Comparison of ENCODE assay signal across 1 cellular context in the genomic region with DNA sequence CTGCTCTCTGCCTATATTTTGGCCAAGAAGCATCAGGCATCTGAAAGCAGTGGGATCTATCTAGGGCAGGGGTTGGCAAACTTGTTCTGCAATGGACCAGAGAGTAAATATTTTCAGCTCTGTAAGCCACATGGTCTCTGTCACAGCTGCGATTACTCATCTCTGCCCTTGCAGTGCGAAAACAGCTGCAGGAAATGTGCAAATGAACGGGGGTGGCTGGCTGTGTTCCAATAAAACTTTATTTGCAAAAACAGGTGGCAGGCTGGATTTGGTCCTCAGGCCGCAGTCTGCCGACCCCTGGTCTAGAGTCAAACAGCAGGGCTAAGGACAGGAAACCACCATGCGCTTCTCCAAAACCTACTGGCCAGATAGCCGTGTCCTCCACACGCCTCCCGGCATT.
TF ChIP-seq lines count a peak whose summit lies in the region.

No MANE protein-coding gene starts in this region.

TF ChIP-seq in GM12878, 131 proteins besides CTCF, POLR2A, EP300 and RAD21 (continued from another document and continues in another):
- peak; percentile 70; the same call in 1 of the 2 replicates for TF ChIP-seq TARDBP (IDR thresholded peaks at IDR 0.05; ENCODE audit: borderline replicate concordance)
- TF ChIP-seq NR2F1 (conservative IDR thresholded peaks at IDR 0.05), result 0 out of 2 replicates have a peak, but pooled peaks have one; percentile 29
- TF ChIP-seq HCFC1 (IDR thresholded peaks at IDR 0.05; ENCODE audit: low read length), result no peak
- no peak for TF ChIP-seq NFXL1 (IDR thresholded peaks at IDR 0.05; ENCODE audit: borderline replicate concordance)
- peak; percentile 76 for TF ChIP-seq JUND (IDR thresholded peaks at IDR 0.05; ENCODE audit: low read depth, low read length)
- TF ChIP-seq CEBPB (IDR thresholded peaks at IDR 0.05; ENCODE audit: borderline replicate concordance in 1 of 2, low read depth in 2 of 2, low read length in 2 of 2), result no peak
- no peak for TF ChIP-seq PAX8 (IDR thresholded peaks at IDR 0.05)
- TF ChIP-seq, protein P1, sequence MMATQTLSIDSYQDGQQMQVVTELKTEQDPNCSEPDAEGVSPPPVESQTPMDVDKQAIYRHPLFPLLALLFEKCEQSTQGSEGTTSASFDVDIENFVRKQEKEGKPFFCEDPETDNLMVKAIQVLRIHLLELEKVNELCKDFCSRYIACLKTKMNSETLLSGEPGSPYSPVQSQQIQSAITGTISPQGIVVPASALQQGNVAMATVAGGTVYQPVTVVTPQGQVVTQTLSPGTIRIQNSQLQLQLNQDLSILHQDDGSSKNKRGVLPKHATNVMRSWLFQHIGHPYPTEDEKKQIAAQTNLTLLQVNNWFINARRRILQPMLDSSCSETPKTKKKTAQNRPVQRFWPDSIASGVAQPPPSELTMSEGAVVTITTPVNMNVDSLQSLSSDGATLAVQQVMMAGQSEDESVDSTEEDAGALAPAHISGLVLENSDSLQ (IDR thresholded peaks at IDR 0.05), result peak; percentile 37; the same call in 1 of the 2 replicates
- TF ChIP-seq ZNF217 (IDR thresholded peaks at IDR 0.05), result no peak
- TF ChIP-seq, protein P2, sequence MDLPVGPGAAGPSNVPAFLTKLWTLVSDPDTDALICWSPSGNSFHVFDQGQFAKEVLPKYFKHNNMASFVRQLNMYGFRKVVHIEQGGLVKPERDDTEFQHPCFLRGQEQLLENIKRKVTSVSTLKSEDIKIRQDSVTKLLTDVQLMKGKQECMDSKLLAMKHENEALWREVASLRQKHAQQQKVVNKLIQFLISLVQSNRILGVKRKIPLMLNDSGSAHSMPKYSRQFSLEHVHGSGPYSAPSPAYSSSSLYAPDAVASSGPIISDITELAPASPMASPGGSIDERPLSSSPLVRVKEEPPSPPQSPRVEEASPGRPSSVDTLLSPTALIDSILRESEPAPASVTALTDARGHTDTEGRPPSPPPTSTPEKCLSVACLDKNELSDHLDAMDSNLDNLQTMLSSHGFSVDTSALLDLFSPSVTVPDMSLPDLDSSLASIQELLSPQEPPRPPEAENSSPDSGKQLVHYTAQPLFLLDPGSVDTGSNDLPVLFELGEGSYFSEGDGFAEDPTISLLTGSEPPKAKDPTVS (IDR thresholded peaks at IDR 0.05; ENCODE audit: low read depth, low read length), result no peak
- no peak for TF ChIP-seq ZSCAN29 (IDR thresholded peaks at IDR 0.05)
- peak; percentile 30 for TF ChIP-seq RELA (IDR thresholded peaks at IDR 0.05; ENCODE audit: borderline replicate concordance, partially characterized antibody)
- no peak for TF ChIP-seq SMAD5 (IDR thresholded peaks at IDR 0.05; ENCODE audit: low read depth)
- TF ChIP-seq ZNF384 (IDR thresholded peaks at IDR 0.05; ENCODE audit: borderline replicate concordance, low read depth, low read length), result no peak
- TF ChIP-seq, protein P3, sequence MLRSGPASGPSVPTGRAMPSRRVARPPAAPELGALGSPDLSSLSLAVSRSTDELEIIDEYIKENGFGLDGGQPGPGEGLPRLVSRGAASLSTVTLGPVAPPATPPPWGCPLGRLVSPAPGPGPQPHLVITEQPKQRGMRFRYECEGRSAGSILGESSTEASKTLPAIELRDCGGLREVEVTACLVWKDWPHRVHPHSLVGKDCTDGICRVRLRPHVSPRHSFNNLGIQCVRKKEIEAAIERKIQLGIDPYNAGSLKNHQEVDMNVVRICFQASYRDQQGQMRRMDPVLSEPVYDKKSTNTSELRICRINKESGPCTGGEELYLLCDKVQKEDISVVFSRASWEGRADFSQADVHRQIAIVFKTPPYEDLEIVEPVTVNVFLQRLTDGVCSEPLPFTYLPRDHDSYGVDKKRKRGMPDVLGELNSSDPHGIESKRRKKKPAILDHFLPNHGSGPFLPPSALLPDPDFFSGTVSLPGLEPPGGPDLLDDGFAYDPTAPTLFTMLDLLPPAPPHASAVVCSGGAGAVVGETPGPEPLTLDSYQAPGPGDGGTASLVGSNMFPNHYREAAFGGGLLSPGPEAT (IDR thresholded peaks at IDR 0.05; ENCODE audit: low read depth), result peak; percentile 57; the same call in 1 of the 2 replicates
- TF ChIP-seq, protein P4, sequence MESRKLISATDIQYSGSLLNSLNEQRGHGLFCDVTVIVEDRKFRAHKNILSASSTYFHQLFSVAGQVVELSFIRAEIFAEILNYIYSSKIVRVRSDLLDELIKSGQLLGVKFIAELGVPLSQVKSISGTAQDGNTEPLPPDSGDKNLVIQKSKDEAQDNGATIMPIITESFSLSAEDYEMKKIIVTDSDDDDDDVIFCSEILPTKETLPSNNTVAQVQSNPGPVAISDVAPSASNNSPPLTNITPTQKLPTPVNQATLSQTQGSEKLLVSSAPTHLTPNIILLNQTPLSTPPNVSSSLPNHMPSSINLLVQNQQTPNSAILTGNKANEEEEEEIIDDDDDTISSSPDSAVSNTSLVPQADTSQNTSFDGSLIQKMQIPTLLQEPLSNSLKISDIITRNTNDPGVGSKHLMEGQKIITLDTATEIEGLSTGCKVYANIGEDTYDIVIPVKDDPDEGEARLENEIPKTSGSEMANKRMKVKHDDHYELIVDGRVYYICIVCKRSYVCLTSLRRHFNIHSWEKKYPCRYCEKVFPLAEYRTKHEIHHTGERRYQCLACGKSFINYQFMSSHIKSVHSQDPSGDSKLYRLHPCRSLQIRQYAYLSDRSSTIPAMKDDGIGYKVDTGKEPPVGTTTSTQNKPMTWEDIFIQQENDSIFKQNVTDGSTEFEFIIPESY (IDR thresholded peaks at IDR 0.05), result no peak
- no peak for TF ChIP-seq RBBP5 (conservative IDR thresholded peaks at IDR 0.05)
- peak; percentile 99 for TF ChIP-seq TCF12 (IDR thresholded peaks at IDR 0.05; ENCODE audit: low read depth, low read length)
- TF ChIP-seq, protein P5, sequence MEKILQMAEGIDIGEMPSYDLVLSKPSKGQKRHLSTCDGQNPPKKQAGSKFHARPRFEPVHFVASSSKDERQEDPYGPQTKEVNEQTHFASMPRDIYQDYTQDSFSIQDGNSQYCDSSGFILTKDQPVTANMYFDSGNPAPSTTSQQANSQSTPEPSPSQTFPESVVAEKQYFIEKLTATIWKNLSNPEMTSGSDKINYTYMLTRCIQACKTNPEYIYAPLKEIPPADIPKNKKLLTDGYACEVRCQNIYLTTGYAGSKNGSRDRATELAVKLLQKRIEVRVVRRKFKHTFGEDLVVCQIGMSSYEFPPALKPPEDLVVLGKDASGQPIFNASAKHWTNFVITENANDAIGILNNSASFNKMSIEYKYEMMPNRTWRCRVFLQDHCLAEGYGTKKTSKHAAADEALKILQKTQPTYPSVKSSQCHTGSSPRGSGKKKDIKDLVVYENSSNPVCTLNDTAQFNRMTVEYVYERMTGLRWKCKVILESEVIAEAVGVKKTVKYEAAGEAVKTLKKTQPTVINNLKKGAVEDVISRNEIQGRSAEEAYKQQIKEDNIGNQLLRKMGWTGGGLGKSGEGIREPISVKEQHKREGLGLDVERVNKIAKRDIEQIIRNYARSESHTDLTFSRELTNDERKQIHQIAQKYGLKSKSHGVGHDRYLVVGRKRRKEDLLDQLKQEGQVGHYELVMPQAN (conservative IDR thresholded peaks at IDR 0.05), result 0 out of 2 replicates have a peak, but pooled peaks have one; percentile 39
- TF ChIP-seq ZZZ3 (IDR thresholded peaks at IDR 0.05; ENCODE audit: control insufficient read depth, insufficient read length, low read depth), result no peak
- no peak for TF ChIP-seq SMC3 (IDR thresholded peaks at IDR 0.05; ENCODE audit: borderline replicate concordance, low read length)
- no peak for TF ChIP-seq WRNIP1 (IDR thresholded peaks at IDR 0.05; ENCODE audit: borderline replicate concordance, low read depth, low read length)
- TF ChIP-seq, protein P6, sequence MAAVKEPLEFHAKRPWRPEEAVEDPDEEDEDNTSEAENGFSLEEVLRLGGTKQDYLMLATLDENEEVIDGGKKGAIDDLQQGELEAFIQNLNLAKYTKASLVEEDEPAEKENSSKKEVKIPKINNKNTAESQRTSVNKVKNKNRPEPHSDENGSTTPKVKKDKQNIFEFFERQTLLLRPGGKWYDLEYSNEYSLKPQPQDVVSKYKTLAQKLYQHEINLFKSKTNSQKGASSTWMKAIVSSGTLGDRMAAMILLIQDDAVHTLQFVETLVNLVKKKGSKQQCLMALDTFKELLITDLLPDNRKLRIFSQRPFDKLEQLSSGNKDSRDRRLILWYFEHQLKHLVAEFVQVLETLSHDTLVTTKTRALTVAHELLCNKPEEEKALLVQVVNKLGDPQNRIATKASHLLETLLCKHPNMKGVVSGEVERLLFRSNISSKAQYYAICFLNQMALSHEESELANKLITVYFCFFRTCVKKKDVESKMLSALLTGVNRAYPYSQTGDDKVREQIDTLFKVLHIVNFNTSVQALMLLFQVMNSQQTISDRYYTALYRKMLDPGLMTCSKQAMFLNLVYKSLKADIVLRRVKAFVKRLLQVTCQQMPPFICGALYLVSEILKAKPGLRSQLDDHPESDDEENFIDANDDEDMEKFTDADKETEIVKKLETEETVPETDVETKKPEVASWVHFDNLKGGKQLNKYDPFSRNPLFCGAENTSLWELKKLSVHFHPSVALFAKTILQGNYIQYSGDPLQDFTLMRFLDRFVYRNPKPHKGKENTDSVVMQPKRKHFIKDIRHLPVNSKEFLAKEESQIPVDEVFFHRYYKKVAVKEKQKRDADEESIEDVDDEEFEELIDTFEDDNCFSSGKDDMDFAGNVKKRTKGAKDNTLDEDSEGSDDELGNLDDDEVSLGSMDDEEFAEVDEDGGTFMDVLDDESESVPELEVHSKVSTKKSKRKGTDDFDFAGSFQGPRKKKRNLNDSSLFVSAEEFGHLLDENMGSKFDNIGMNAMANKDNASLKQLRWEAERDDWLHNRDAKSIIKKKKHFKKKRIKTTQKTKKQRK (IDR thresholded peaks at IDR 0.05; ENCODE audit: low read depth, low read length), result no peak
- TF ChIP-seq CHD2 (IDR thresholded peaks at IDR 0.05; ENCODE audit: borderline replicate concordance, low read depth, low read length), result no peak
- TF ChIP-seq TAF1 (IDR thresholded peaks at IDR 0.05; ENCODE audit: borderline replicate concordance, low read depth, low read length), result no peak
- no peak for TF ChIP-seq NR2C2 (IDR thresholded peaks at IDR 0.05; ENCODE audit: borderline replicate concordance, control insufficient read depth, insufficient read length, low read depth)
- no peak for TF ChIP-seq POLR2AphosphoS2 (IDR thresholded peaks at IDR 0.05; ENCODE audit: low read depth, low read length)
- TF ChIP-seq HDAC6 (IDR thresholded peaks at IDR 0.05; ENCODE audit: unreplicated experiment), result no peak
- TF ChIP-seq CREM (IDR thresholded peaks at IDR 0.05; ENCODE audit: low read depth), result no peak
- TF ChIP-seq PAX5 (IDR thresholded peaks at IDR 0.05; ENCODE audit: borderline replicate concordance, low read depth, low read length), result peak; percentile 83; the same call in 1 of the 2 replicates
- TF ChIP-seq SMAD1 (IDR thresholded peaks at IDR 0.05; ENCODE audit: low read depth, partially characterized antibody), result peak; percentile 89
- TF ChIP-seq LARP7 (IDR thresholded peaks at IDR 0.05), result no peak
- peak; percentile 64; the same call in 1 of the 2 replicates for TF ChIP-seq TBL1XR1 (IDR thresholded peaks at IDR 0.05; ENCODE audit: low read depth, low read length)
- TF ChIP-seq, protein P7, sequence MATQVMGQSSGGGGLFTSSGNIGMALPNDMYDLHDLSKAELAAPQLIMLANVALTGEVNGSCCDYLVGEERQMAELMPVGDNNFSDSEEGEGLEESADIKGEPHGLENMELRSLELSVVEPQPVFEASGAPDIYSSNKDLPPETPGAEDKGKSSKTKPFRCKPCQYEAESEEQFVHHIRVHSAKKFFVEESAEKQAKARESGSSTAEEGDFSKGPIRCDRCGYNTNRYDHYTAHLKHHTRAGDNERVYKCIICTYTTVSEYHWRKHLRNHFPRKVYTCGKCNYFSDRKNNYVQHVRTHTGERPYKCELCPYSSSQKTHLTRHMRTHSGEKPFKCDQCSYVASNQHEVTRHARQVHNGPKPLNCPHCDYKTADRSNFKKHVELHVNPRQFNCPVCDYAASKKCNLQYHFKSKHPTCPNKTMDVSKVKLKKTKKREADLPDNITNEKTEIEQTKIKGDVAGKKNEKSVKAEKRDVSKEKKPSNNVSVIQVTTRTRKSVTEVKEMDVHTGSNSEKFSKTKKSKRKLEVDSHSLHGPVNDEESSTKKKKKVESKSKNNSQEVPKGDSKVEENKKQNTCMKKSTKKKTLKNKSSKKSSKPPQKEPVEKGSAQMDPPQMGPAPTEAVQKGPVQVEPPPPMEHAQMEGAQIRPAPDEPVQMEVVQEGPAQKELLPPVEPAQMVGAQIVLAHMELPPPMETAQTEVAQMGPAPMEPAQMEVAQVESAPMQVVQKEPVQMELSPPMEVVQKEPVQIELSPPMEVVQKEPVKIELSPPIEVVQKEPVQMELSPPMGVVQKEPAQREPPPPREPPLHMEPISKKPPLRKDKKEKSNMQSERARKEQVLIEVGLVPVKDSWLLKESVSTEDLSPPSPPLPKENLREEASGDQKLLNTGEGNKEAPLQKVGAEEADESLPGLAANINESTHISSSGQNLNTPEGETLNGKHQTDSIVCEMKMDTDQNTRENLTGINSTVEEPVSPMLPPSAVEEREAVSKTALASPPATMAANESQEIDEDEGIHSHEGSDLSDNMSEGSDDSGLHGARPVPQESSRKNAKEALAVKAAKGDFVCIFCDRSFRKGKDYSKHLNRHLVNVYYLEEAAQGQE (IDR thresholded peaks at IDR 0.05; ENCODE audit: low read depth, low read length), result no peak
- TF ChIP-seq NBN (IDR thresholded peaks at IDR 0.05), result peak; percentile 47; the same call in 1 of the 2 replicates
- TF ChIP-seq, protein P8, sequence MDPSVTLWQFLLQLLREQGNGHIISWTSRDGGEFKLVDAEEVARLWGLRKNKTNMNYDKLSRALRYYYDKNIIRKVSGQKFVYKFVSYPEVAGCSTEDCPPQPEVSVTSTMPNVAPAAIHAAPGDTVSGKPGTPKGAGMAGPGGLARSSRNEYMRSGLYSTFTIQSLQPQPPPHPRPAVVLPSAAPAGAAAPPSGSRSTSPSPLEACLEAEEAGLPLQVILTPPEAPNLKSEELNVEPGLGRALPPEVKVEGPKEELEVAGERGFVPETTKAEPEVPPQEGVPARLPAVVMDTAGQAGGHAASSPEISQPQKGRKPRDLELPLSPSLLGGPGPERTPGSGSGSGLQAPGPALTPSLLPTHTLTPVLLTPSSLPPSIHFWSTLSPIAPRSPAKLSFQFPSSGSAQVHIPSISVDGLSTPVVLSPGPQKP (IDR thresholded peaks at IDR 0.05; ENCODE audit: low read depth, low read length), result no peak
- no peak; the same call in 1 of the 2 replicates for TF ChIP-seq ZNF207 (IDR thresholded peaks at IDR 0.05; ENCODE audit: borderline replicate concordance)
- TF ChIP-seq, protein P9, sequence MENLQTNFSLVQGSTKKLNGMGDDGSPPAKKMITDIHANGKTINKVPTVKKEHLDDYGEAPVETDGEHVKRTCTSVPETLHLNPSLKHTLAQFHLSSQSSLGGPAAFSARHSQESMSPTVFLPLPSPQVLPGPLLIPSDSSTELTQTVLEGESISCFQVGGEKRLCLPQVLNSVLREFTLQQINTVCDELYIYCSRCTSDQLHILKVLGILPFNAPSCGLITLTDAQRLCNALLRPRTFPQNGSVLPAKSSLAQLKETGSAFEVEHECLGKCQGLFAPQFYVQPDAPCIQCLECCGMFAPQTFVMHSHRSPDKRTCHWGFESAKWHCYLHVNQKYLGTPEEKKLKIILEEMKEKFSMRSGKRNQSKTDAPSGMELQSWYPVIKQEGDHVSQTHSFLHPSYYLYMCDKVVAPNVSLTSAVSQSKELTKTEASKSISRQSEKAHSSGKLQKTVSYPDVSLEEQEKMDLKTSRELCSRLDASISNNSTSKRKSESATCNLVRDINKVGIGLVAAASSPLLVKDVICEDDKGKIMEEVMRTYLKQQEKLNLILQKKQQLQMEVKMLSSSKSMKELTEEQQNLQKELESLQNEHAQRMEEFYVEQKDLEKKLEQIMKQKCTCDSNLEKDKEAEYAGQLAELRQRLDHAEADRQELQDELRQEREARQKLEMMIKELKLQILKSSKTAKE (IDR thresholded peaks at IDR 0.05; ENCODE audit: low read depth, poor library complexity, severe bottlenecking), result peak; percentile 68
